2 cellular contexts compared by ENCODE assay signal in genomic region chr3:42827654-42828053, GRCh38.
TF ChIP-seq lines count a peak whose summit lies in the region.

No MANE protein-coding gene starts in this region.

TF ChIP-seq in liver, 16 proteins besides CTCF, POLR2A, EP300 and RAD21:
- TF ChIP-seq FOXA1 (IDR thresholded peaks at IDR 0.05) (no peak), EGR1 (IDR thresholded peaks at IDR 0.05; ENCODE audit: low read depth in 2 of 2) (no peak), JUND (IDR thresholded peaks at IDR 0.05) (no peak), MAX (IDR thresholded peaks at IDR 0.05) (no peak), NR2F2 (IDR thresholded peaks at IDR 0.05) (no peak), GABPA (IDR thresholded peaks at IDR 0.05 in 1 of 2, conservative IDR thresholded peaks at IDR 0.05 in 1 of 2) (no peak), FOXA2 (IDR thresholded peaks at IDR 0.05) (no peak), SP1 (IDR thresholded peaks at IDR 0.05) (no peak), REST (IDR thresholded peaks at IDR 0.05) (no peak), ATF3 (IDR thresholded peaks at IDR 0.05) (no peak), ZBTB33 (IDR thresholded peaks at IDR 0.05) (no peak), TAF1 (conservative IDR thresholded peaks at IDR 0.05) (no peak), RXRA (IDR thresholded peaks at IDR 0.05) (no peak), YY1 (IDR thresholded peaks at IDR 0.05) (no peak), HNF4G (IDR thresholded peaks at IDR 0.05) (no peak), HNF4A (conservative IDR thresholded peaks at IDR 0.05) (no peak)

TF ChIP-seq in SK-N-SH, 30 proteins besides CTCF, POLR2A, EP300 and RAD21:
- TF ChIP-seq USF2 (IDR thresholded peaks at IDR 0.05; ENCODE audit: borderline replicate concordance, low read depth, low read length), result no peak
- TF ChIP-seq FOXJ3 (CRISPR knock-in tag; IDR thresholded peaks at IDR 0.05), result no peak
- TF ChIP-seq SMC3 (IDR thresholded peaks at IDR 0.05; ENCODE audit: low read depth, low read length), result no peak
- no peak for TF ChIP-seq GABPA (IDR thresholded peaks at IDR 0.05; ENCODE audit: low read depth)
- no peak for TF ChIP-seq RCOR1 (IDR thresholded peaks at IDR 0.05; ENCODE audit: low read length)
